ENCODE assay signal across 8 cellular contexts in genomic region chr21:44337941-44338895, GRCh38. TPM values are rescaled to one million over a fixed set of nuclear protein-coding genes. Genes with fewer than 3 reads are reported as not detected.
DNase-seq lines count a peak whose midpoint lies in the region; ATAC-seq and TF ChIP-seq lines count a peak whose summit lies in the region.

No MANE protein-coding gene starts in this region.

- in situ Hi-C loops in brain microvascular endothelial cell (cut with HindIII; ENCODE audit: low pct_ligation_motif_present, low sequenced_read_pairs), result no loop called here

- H3K4me3 ChIP-seq in CD8-positive, alpha-beta T cell (ENCODE audit: low read depth, low read length), result no peak overlapping the region
- H3K4me3 ChIP-seq in brain microvascular endothelial cell (ENCODE audit: low read depth, low read length), result peak overlapping the region; percentile 48

- no peaks in the 10 kb centered on the region for H3K27me3 ChIP-seq in CD8-positive, alpha-beta T cell (ENCODE audit: insufficient read depth, low read length)
- H3K27me3 ChIP-seq in brain microvascular endothelial cell (replicated peaks), result no peaks in the 10 kb centered on the region

- intact Hi-C loops in CD8-positive, alpha-beta T cell (cut with DNase I, micrococcal nuclease), result loop anchor here (1.0 to 5.0 kb wide), 8 partner anchors 90 to 561 kb away; partner anchors contain the start of genes CSTB (in 1 of the 2), LRRC3 (in 1 of the 2), PTTG1IP (in 1 of the 2) and SUMO3 (in 1 of the 2)

- CTCF ChIA-PET in CD8-positive, alpha-beta T cell (lab: Charles Lee), result interaction anchor here (0.9 kb wide), 1 partner anchor 476 kb away, joined by 3 read pairs; no protein-coding TSS in a partner anchor

- peak; percentile 4 for ATAC-seq in CD8-positive, alpha-beta T cell
- ATAC-seq in GM19467 (IDR thresholded peaks at IDR 0.05; ENCODE audit: unreplicated experiment), result no peak

- no peaks in the 10 kb centered on the region for H3K9me3 Mint-ChIP-seq in CD8-positive, alpha-beta T cell

- TF ChIP-seq CTCF in CD8-positive, alpha-beta T cell (IDR thresholded peaks at IDR 0.05), result no peak
- peak; percentile 64 for TF ChIP-seq CTCF in brain microvascular endothelial cell (IDR thresholded peaks at IDR 0.05; ENCODE audit: low read depth, low read length, missing control alignments)

- H3K27ac Mint-ChIP-seq in CD8-positive, alpha-beta T cell, result peak overlapping the region; percentile 86

- H3K4me1 Mint-ChIP-seq in CD8-positive, alpha-beta T cell (ENCODE audit: low read depth), result peaks cover 29% of the 10 kb centered on the region

- DNase-seq in CD8-positive, alpha-beta T cell, result peak in 1 of 7 experiments; percentile 46
- DNase-seq in HK-2 (ENCODE audit: unreplicated experiment) (peak; percentile 56), OCI-M2 (lab: John Stamatoyannopoulos, UW; ENCODE audit: unreplicated experiment) (peak; percentile 92), brain microvascular endothelial cell (peak; percentile 47), hippocampal formation (lab: John Stamatoyannopoulos, UW) (peak; percentile 56 to 62), putamen (ENCODE audit: low spot score) (peak; percentile 83), SKM-1 treated with dmso at 0.1 percent for 144 hours (lab: John Stamatoyannopoulos, UW; ENCODE audit: unreplicated experiment) (no peak)

- H3K36me3 ChIP-seq in CD8-positive, alpha-beta T cell (ENCODE audit: insufficient read depth, low read length), result peaks cover 12% of the 10 kb centered on the region
- H3K36me3 ChIP-seq in brain microvascular endothelial cell (replicated peaks), result no peaks in the 10 kb centered on the region

- H3K27ac ChIP-seq in CD8-positive, alpha-beta T cell (ENCODE audit: low read depth, low read length), result no peak overlapping the region
- H3K27ac ChIP-seq in brain microvascular endothelial cell, result peak overlapping the region; percentile 24

- no peaks in the 10 kb centered on the region for H3K9me3 ChIP-seq in CD8-positive, alpha-beta T cell (ENCODE audit: low read length)

- peaks cover 27% of the 10 kb centered on the region for H3K36me3 Mint-ChIP-seq in CD8-positive, alpha-beta T cell

- peaks cover 17% of the 10 kb centered on the region for H3K4me1 ChIP-seq in CD8-positive, alpha-beta T cell (ENCODE audit: insufficient read depth, low read length)

- H3K4me3 Mint-ChIP-seq in CD8-positive, alpha-beta T cell, result peak overlapping the region; percentile 69

- POLR2A ChIA-PET in CD8-positive, alpha-beta T cell (lab: Charles Lee), result interaction anchor here (0.6 to 3.2 kb wide), 5 partner anchors 14 to 254 kb away, joined by 3 to 12 read pairs (median 3); partner anchors contain the start of gene TRPM2

- no peaks in the 10 kb centered on the region for H3K27me3 Mint-ChIP-seq in CD8-positive, alpha-beta T cell (ENCODE audit: low read depth)

RNA-seq across cellular contexts. Expression of gene CFAP410, which starts 1.0 kb away (rescaled TPM):
- total RNA-seq in CD8-positive, alpha-beta T cell, result 10 to 100 TPM; 69.7 to 70.5 TPM

RNA-seq across cellular contexts. Expression of gene TRPM2, which starts 15.2 kb away (rescaled TPM):
- total RNA-seq in CD8-positive, alpha-beta T cell, result 1 to 10 TPM; 1.2 to 2.0 TPM

RNA-seq across cellular contexts. Expression of gene PFKL, which starts 38.4 kb away (rescaled TPM):
- total RNA-seq in CD8-positive, alpha-beta T cell, result 10 to 100 TPM; 85.1 to 87.8 TPM

RNA-seq across cellular contexts. Expression of gene AIRE, which starts 52.5 kb away (rescaled TPM):
- total RNA-seq in CD8-positive, alpha-beta T cell, result not detected
